ENCODE assay signal across 16 cellular contexts in the genomic region with DNA sequence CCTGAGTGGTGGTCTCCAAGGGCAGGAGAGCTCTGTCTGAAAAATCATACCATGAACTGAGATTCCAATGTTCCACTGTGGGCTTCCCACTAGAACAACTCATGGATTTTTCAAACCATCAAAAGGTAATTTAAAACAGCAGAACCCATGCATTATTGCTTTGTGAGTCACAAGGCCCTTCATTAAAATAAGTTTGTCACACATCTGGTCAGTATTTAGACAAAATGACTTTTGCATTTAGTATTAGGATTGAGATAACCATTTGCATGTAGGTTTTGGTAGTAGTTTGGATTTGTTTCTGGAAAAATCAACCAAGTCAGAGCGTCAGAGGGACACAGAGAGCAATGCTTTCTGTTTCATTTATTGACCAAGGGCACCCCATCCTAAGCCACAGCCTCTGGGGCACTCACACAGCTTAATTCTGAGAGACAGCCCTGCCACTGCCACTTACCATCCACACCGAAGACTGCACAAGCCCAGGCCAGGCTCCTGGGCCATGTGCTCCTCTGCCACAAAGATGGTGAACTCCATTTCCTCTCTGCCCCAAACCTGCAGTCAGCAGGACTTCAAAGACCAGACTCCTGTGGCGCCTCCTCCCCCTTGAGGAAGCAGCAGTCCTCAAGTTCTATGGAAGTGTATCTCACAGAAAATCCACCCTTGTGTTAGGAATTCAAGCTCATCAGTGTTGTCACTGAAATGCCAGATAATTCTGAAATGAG.
DNase-seq lines count a peak whose midpoint lies in the region; ATAC-seq, FAIRE-seq and TF ChIP-seq lines count a peak whose summit lies in the region.
"Had no signal": no experiment of that assay in that cellular context is flagged by ENCODE, and none has a peak within 500 bp of the region (broad histone marks: within the 10 kb centered on the region; RNA-seq: fewer than 3 reads in every experiment).

No MANE protein-coding gene starts in this region.

- H3K4me1 ChIP-seq in GM12878 (ENCODE audit: control insufficient read depth, insufficient read depth, low read length), result peaks cover 22% of the 10 kb centered on the region
- H3K4me1 ChIP-seq in osteoblast (ENCODE audit: insufficient read depth, low read length), result peaks cover 29% of the 10 kb centered on the region
- H3K4me1 ChIP-seq in aorta (ENCODE audit: control insufficient read depth in 1 of 2, insufficient read depth in 2 of 2, low read length in 2 of 2), result peaks cover 0 to 2% of the 10 kb centered on the region in 2 donors

- ATAC-seq in GM12878 (no peak; the same call in 2 of the 3 replicates), aorta (ENCODE audit: low FRiP score) (no peak), GM21390 (IDR thresholded peaks at IDR 0.05; ENCODE audit: unreplicated experiment) (no peak)
- ATAC-seq: activated naive CD4-positive, alpha-beta T cell treated with anti-CD3 and anti-CD28 coated beads, Interleukin-2, amount 50 U/mL, for 72 hours had no signal

- CTCF ChIA-PET in GM12878 (lab: Yijun Ruan, JAX), result interaction anchor here (0.9 kb wide), 1 partner anchor 16 kb away, joined by 3 read pairs; no protein-coding TSS in a partner anchor

- no TSS peak for BruUV-seq in GM12878 (replicated peaks; lab: Mats Ljungman, UMichigan)

- in situ Hi-C loops in GM12878 (cut with MboI), result no loop called here

- POLR2A ChIA-PET in GM12878 (lab: Charles Lee), result no interaction called here

- no peak overlapping the region for H3K4me3 ChIP-seq in GM12878
- no peak overlapping the region for H3K4me3 ChIP-seq in osteoblast (ENCODE audit: insufficient read depth, low read length)
- H3K4me3 ChIP-seq in aorta (ENCODE audit: low read length in 2 of 2), result no peak overlapping the region
- H3K4me3 ChIP-seq: MG63 had no signal

- TF ChIP-seq CTCF in GM12878 (IDR thresholded peaks at IDR 0.05 in 2 of 3, conservative IDR thresholded peaks at IDR 0.05 in 1 of 3; ENCODE audit: control insufficient read depth in 2 of 3, extremely low read depth in 1 of 3, insufficient read depth in 1 of 3, low read depth in 3 of 3, low read length in 3 of 3) (no peak; a peak in 1 of 6 replicates), osteoblast (IDR thresholded peaks at IDR 0.05; ENCODE audit: extremely low read depth, low read depth, low read length) (no peak)

- SMC1A ChIA-PET in GM12878 (lab: Charles Lee; ENCODE audit: uncharacterized antibody, unreplicated experiment), result interaction anchor here (0.8 to 2.5 kb wide), 9 partner anchors 9 to 118 kb away, joined by 3 to 10 read pairs (median 4); no protein-coding TSS in a partner anchor

- H3K9ac ChIP-seq in GM12878 (ENCODE audit: control insufficient read depth, insufficient read depth, low read length), result no peak overlapping the region

- H2AFZ ChIP-seq in GM12878 (ENCODE audit: control insufficient read depth, low read depth, low read length) (peak overlapping the region; percentile 42), osteoblast (ENCODE audit: low read length) (peak overlapping the region; percentile 60)

- intact Hi-C loops in GM12878 (cut with micrococcal nuclease; ENCODE audit: unreplicated experiment), result loop anchor here (5.0 kb wide), 1 partner anchor 82 kb away; no protein-coding TSS in a partner anchor
- intact Hi-C loops in aorta (cut with DNase I), result no loop called here

- no peak for TF ChIP-seq POLR2A in GM12878 (IDR thresholded peaks at IDR 0.05; ENCODE audit: low read depth, low read length)

- H3K27me3 ChIP-seq in GM12878 (replicated peaks in 1 of 2; ENCODE audit: control insufficient read depth in 2 of 2, insufficient read depth in 2 of 2, low read length in 1 of 2), result no peaks in the 10 kb centered on the region
- no peaks in the 10 kb centered on the region for H3K27me3 ChIP-seq in osteoblast (ENCODE audit: insufficient read depth, low read length)
- no peaks in the 10 kb centered on the region for H3K27me3 ChIP-seq in aorta (ENCODE audit: control insufficient read depth in 1 of 2, insufficient read depth in 2 of 2, low read length in 1 of 2)
- H3K27me3 ChIP-seq: MG63 had no signal

- no peaks in the 10 kb centered on the region for H4K20me1 ChIP-seq in GM12878 (ENCODE audit: control insufficient read depth, insufficient read depth)
- H4K20me1 ChIP-seq in osteoblast (ENCODE audit: insufficient read depth, low read length), result no peaks in the 10 kb centered on the region

- no peak for TF ChIP-seq EP300 in GM12878 (IDR thresholded peaks at IDR 0.05; ENCODE audit: borderline replicate concordance in 1 of 2, control insufficient read depth in 1 of 2, low read depth in 2 of 2, low read length in 2 of 2)

- RAD21 ChIA-PET in GM12878 (lab: Charles Lee; ENCODE audit: unreplicated experiment), result interaction anchor here (1.0 to 1.4 kb wide), 2 partner anchors 33 to 34 kb away, joined by 3 to 4 read pairs; no protein-coding TSS in a partner anchor

- WGBS in GM12878 (ENCODE audit: insufficient coverage, insufficient replicate concordance, low lambda C conversion rate, missing lambda C conversion rate), result 81% methylated on average over 3 of the region's 3 CpGs
- 93 to 96% methylated on average over 3 of the region's 3 CpGs for WGBS in aorta, 2 donors

- DNase-seq in Daoy (ENCODE audit: low read depth) (peak; percentile 15), LHCN-M2 (ENCODE audit: low read depth) (peak; percentile 27), GM12878 (ENCODE audit: low read depth, low spot score) (no peak), osteoblast (ENCODE audit: insufficient read length, low spot score, missing footprints) (no peak), islet precursor cell (no peak), NCI-H187 (lab: John Stamatoyannopoulos, UW) (no peak), aorta (no peak)
- DNase-seq: activated CD4-positive, alpha-beta T cell treated with anti-CD3 and anti-CD28 coated beads for 48 hours; activated T-cell treated with anti-CD3 and anti-CD28 coated beads for 4 hours; caudate nucleus; DMS79 treated with DMSO at 0.1 percent for 48 hours; MG63; substantia nigra had no signal

- no peak for FAIRE-seq in GM12878 (lab: Jason Lieb, UNC)
- FAIRE-seq: islet of Langerhans had no signal

- H3K9me3 ChIP-seq in GM12878 (replicated peaks; ENCODE audit: control insufficient read depth, insufficient read depth, low read length) (no peaks in the 10 kb centered on the region), osteoblast (ENCODE audit: low read depth, low read length) (no peaks in the 10 kb centered on the region), aorta (ENCODE audit: control insufficient read depth, low read length) (no peaks in the 10 kb centered on the region)
- H3K9me3 ChIP-seq: MG63 had no signal

- H3K4me2 ChIP-seq in GM12878 (ENCODE audit: control insufficient read depth, insufficient read depth), result no peak overlapping the region
- no peak overlapping the region for H3K4me2 ChIP-seq in osteoblast (ENCODE audit: insufficient read depth, low read length)

- H3K36me3 ChIP-seq in GM12878 (ENCODE audit: control insufficient read depth in 2 of 2, insufficient read depth in 2 of 2, low read length in 1 of 2) (no peaks in the 10 kb centered on the region), osteoblast (ENCODE audit: insufficient read depth, low read length) (no peaks in the 10 kb centered on the region), aorta (ENCODE audit: control insufficient read depth in 1 of 2, insufficient read depth in 2 of 2, low read length in 1 of 2) (no peaks in the 10 kb centered on the region)
- H3K36me3 ChIP-seq: MG63 had no signal

- TF ChIP-seq RAD21 in GM12878 (IDR thresholded peaks at IDR 0.05; ENCODE audit: insufficient read depth, low read depth, low read length), result no peak

- no peak overlapping the region for H3K27ac ChIP-seq in GM12878 (ENCODE audit: control insufficient read depth, insufficient read depth)
- H3K27ac ChIP-seq in osteoblast (ENCODE audit: low read depth, low read length), result peak overlapping the region; percentile 18
- no peak overlapping the region for H3K27ac ChIP-seq in aorta (ENCODE audit: low read depth in 1 of 2, low read length in 2 of 2)

- no peaks in the 10 kb centered on the region for H3K79me2 ChIP-seq in GM12878 (ENCODE audit: control insufficient read depth, insufficient read depth, low read length)
- no peaks in the 10 kb centered on the region for H3K79me2 ChIP-seq in osteoblast (ENCODE audit: insufficient read depth, low read length)

TF ChIP-seq in GM12878, 131 proteins besides CTCF, POLR2A, EP300 and RAD21:
- TF ChIP-seq EGR1 (IDR thresholded peaks at IDR 0.05; ENCODE audit: borderline replicate concordance in 1 of 2, low read depth in 2 of 2, low read length in 2 of 2) (no peak), HCFC1 (IDR thresholded peaks at IDR 0.05; ENCODE audit: low read length) (no peak), CBFB (IDR thresholded peaks at IDR 0.05; ENCODE audit: low read depth) (no peak), SREBF1 (IDR thresholded peaks at IDR 0.05; ENCODE audit: low read length) (no peak), TCF3 (IDR thresholded peaks at IDR 0.05; ENCODE audit: borderline replicate concordance, insufficient read depth, low read depth, low read length) (no peak)
- TF ChIP-seq, protein P1, sequence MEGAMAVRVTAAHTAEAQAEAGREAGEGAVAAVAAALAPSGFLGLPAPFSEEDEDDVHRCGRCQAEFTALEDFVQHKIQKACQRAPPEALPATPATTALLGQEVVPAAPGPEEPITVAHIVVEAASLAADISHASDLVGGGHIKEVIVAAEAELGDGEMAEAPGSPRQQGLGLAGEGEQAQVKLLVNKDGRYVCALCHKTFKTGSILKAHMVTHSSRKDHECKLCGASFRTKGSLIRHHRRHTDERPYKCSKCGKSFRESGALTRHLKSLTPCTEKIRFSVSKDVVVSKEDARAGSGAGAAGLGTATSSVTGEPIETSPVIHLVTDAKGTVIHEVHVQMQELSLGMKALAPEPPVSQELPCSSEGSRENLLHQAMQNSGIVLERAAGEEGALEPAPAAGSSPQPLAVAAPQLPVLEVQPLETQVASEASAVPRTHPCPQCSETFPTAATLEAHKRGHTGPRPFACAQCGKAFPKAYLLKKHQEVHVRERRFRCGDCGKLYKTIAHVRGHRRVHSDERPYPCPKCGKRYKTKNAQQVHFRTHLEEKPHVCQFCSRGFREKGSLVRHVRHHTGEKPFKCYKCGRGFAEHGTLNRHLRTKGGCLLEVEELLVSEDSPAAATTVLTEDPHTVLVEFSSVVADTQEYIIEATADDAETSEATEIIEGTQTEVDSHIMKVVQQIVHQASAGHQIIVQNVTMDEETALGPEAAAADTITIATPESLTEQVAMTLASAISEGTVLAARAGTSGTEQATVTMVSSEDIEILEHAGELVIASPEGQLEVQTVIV (IDR thresholded peaks at IDR 0.05; ENCODE audit: borderline replicate concordance, partially characterized antibody), result no peak

Comparison
In these comparisons a context has a peak if more than half of its experiments do, and no peak if none do; other contexts are left out.
1. DNase-seq: peak in Daoy (single experiment) and LHCN-M2 (single experiment); none in GM12878 (single experiment), osteoblast (single experiment), islet precursor cell (single experiment), NCI-H187 (0 of 2) and aorta (0 of 2).